8 cellular contexts compared by ENCODE assay signal in the genomic region with DNA sequence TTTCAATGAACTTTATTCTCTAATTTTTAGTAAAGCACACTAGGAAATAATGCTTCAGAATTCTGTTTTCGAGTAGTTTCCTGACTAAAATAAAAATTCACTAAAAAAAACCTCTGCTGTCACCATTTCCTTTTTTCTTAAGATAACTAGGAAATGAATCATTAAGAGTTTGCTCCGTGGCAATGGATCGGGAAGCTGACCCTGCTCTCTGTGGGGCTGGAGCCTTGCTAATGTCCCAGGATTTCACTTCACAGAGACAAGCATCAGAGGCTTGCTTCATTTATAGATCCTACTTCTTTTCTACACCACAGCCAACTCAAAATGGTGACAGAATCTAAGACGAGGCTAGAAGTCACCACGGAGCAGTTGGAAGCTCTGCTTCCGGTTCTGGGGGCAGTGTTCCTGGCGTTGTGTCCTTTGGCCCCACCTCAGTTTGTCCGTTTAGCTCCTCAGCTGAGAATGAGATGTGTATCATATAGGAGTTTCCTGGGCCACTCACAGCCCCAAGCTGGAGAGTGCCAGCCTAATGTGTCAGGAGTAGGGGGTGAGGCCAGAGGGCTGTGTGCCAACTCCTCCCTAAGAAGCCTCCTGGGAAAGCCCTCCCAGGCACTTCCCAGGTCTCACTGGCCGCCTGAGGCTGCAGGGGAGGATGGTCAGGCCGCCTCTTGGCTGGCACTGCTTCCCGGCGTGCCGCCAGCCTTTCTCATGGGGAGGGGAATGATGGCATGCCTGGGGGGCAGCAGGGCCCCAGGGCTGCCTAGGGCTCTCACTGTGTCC. TPM values are rescaled to one million over a fixed set of nuclear protein-coding genes. Genes with fewer than 3 reads are reported as not detected.
DNase-seq lines count a peak whose midpoint lies in the region; ATAC-seq and TF ChIP-seq lines count a peak whose summit lies in the region.

No MANE protein-coding gene starts in this region.

- H3K36me3 ChIP-seq in upper lobe of left lung, result peaks cover 0 to 7% (median 4%) of the 10 kb centered on the region in 4 donors

- H3K27ac Mint-ChIP-seq in activated CD8-positive, alpha-beta T cell treated with anti-CD3 and anti-CD28 coated beads for 36 hours, result peak overlapping the region; percentile 13
- no peak overlapping the region for H3K27ac Mint-ChIP-seq in activated CD8-positive, alpha-beta T cell treated with anti-CD3 and anti-CD28 coated beads, Interleukin-2, amount 10 ng/mL, durations not matched to agents 7 days and 5 days

- POLR2A ChIA-PET in activated CD8-positive, alpha-beta T cell treated with anti-CD3 and anti-CD28 coated beads for 36 hours (lab: Charles Lee), result interaction anchor here (0.6 to 0.7 kb wide), 2 partner anchors 10 to 348 kb away, joined by 3 read pairs; no protein-coding TSS in a partner anchor
- POLR2A ChIA-PET in activated CD8-positive, alpha-beta T cell treated with anti-CD3 and anti-CD28 coated beads, Interleukin-2, amount 10 ng/mL, durations not matched to agents 7 days and 5 days (lab: Charles Lee), result no interaction called here

- TF ChIP-seq CTCF in activated CD8-positive, alpha-beta T cell treated with anti-CD3 and anti-CD28 coated beads for 36 hours (IDR thresholded peaks at IDR 0.05), result no peak
- no peak for TF ChIP-seq CTCF in upper lobe of left lung (IDR thresholded peaks at IDR 0.05)

- H3K4me3 Mint-ChIP-seq in activated CD8-positive, alpha-beta T cell treated with anti-CD3 and anti-CD28 coated beads for 36 hours, result no peak overlapping the region
- no peak overlapping the region for H3K4me3 Mint-ChIP-seq in activated CD8-positive, alpha-beta T cell treated with anti-CD3 and anti-CD28 coated beads, Interleukin-2, amount 10 ng/mL, durations not matched to agents 7 days and 5 days

- intact Hi-C loops in activated CD8-positive, alpha-beta T cell treated with anti-CD3 and anti-CD28 coated beads for 36 hours (cut with micrococcal nuclease), result no loop called here

- peaks cover 57% of the 10 kb centered on the region for H3K36me3 Mint-ChIP-seq in activated CD8-positive, alpha-beta T cell treated with anti-CD3 and anti-CD28 coated beads for 36 hours (ENCODE audit: low read depth)
- peaks cover 45% of the 10 kb centered on the region for H3K36me3 Mint-ChIP-seq in activated CD8-positive, alpha-beta T cell treated with anti-CD3 and anti-CD28 coated beads, Interleukin-2, amount 10 ng/mL, durations not matched to agents 7 days and 5 days (ENCODE audit: low read depth)

- H3K9me3 Mint-ChIP-seq in activated CD8-positive, alpha-beta T cell treated with anti-CD3 and anti-CD28 coated beads for 36 hours, result no peaks in the 10 kb centered on the region
- H3K9me3 Mint-ChIP-seq in activated CD8-positive, alpha-beta T cell treated with anti-CD3 and anti-CD28 coated beads, Interleukin-2, amount 10 ng/mL, durations not matched to agents 7 days and 5 days (ENCODE audit: insufficient read depth), result no peaks in the 10 kb centered on the region

- no peak for TF ChIP-seq POLR2A in upper lobe of left lung (IDR thresholded peaks at IDR 0.05)

- H3K27me3 Mint-ChIP-seq in activated CD8-positive, alpha-beta T cell treated with anti-CD3 and anti-CD28 coated beads for 36 hours, result no peaks in the 10 kb centered on the region
- no peaks in the 10 kb centered on the region for H3K27me3 Mint-ChIP-seq in activated CD8-positive, alpha-beta T cell treated with anti-CD3 and anti-CD28 coated beads, Interleukin-2, amount 10 ng/mL, durations not matched to agents 7 days and 5 days (ENCODE audit: low read depth)

- H3K27ac ChIP-seq in layer of hippocampus (ENCODE audit: low read depth, low read length) (peak overlapping the region; percentile 12), upper lobe of left lung (peak overlapping the region; percentile 19 to 74 (median 42))

- peaks cover 88% of the 10 kb centered on the region for H3K4me1 Mint-ChIP-seq in activated CD8-positive, alpha-beta T cell treated with anti-CD3 and anti-CD28 coated beads for 36 hours (ENCODE audit: low read depth)
- peaks cover 87% of the 10 kb centered on the region for H3K4me1 Mint-ChIP-seq in activated CD8-positive, alpha-beta T cell treated with anti-CD3 and anti-CD28 coated beads, Interleukin-2, amount 10 ng/mL, durations not matched to agents 7 days and 5 days (ENCODE audit: low read depth)

- CTCF ChIA-PET in activated CD8-positive, alpha-beta T cell treated with anti-CD3 and anti-CD28 coated beads for 36 hours (lab: Charles Lee), result interaction anchor here (2.2 kb wide), 1 partner anchor 12 kb away, joined by 9 read pairs; no protein-coding TSS in a partner anchor
- CTCF ChIA-PET in activated CD8-positive, alpha-beta T cell treated with anti-CD3 and anti-CD28 coated beads, Interleukin-2, amount 10 ng/mL, durations not matched to agents 7 days and 5 days (lab: Charles Lee), result interaction anchor here (1.6 kb wide), 1 partner anchor 12 kb away, joined by 9 read pairs; no protein-coding TSS in a partner anchor

- H3K27me3 ChIP-seq in layer of hippocampus (ENCODE audit: control insufficient read depth, insufficient read depth, low read length), result no peaks in the 10 kb centered on the region
- no peaks in the 10 kb centered on the region for H3K27me3 ChIP-seq in upper lobe of left lung

- DNase-seq in activated CD8-positive, alpha-beta T cell treated with anti-CD3 and anti-CD28 coated beads for 36 hours, result no peak
- DNase-seq in activated CD8-positive, alpha-beta T cell treated with anti-CD3 and anti-CD28 coated beads, Interleukin-2, amount 10 ng/mL, durations not matched to agents 7 days and 5 days, result no peak
- peak; percentile 92 for DNase-seq in astrocyte of the hippocampus (ENCODE audit: low read depth, low spot score)
- DNase-seq in upper lobe of left lung, result peak; percentile 44 to 64

- no peak for ATAC-seq in activated CD8-positive, alpha-beta T cell treated with anti-CD3 and anti-CD28 coated beads for 36 hours
- ATAC-seq in activated CD8-positive, alpha-beta T cell treated with anti-CD3 and anti-CD28 coated beads, Interleukin-2, amount 10 ng/mL, durations not matched to agents 7 days and 5 days, result no peak
- peak in 1 of 2 donors; percentile 23 for ATAC-seq in upper lobe of left lung (ENCODE audit: low FRiP score in 2 of 2)
- ATAC-seq in GM18870 (IDR thresholded peaks at IDR 0.05; ENCODE audit: unreplicated experiment), result no peak
- no peak for ATAC-seq in GM19395 (IDR thresholded peaks at IDR 0.05; ENCODE audit: unreplicated experiment)
- no peak for ATAC-seq in HG03354 (IDR thresholded peaks at IDR 0.05; ENCODE audit: poor library complexity, severe bottlenecking, unreplicated experiment)

- peak overlapping the region in 2 of 4 donors; percentile 4 to 18 for H3K4me3 ChIP-seq in upper lobe of left lung

- 30 to 52% methylated on average over 8 to 13 of the region's 13 CpGs for WGBS in upper lobe of left lung, 2 donors

- H3K4me1 ChIP-seq in upper lobe of left lung, result peaks cover 40 to 52% (median 46%) of the 10 kb centered on the region in 4 donors

- no peaks in the 10 kb centered on the region for H3K9me3 ChIP-seq in upper lobe of left lung

- TF ChIP-seq EP300 in upper lobe of left lung (IDR thresholded peaks at IDR 0.05), result no peak

RNA-seq across cellular contexts. Expression of gene TENT4A, which starts 19.6 kb away (rescaled TPM):
- 10 to 100 TPM; 50.6 to 51.9 TPM for total RNA-seq in activated CD8-positive, alpha-beta T cell treated with anti-CD3 and anti-CD28 coated beads for 36 hours
- 10 to 100 TPM; 43.1 to 45.5 TPM for total RNA-seq in activated CD8-positive, alpha-beta T cell treated with anti-CD3 and anti-CD28 coated beads, Interleukin-2, amount 10 ng/mL, durations not matched to agents 7 days and 5 days
- 10 to 100 TPM; 19.7 to 44.0 (median 27.3) TPM for total RNA-seq in upper lobe of left lung

Comparison
In these comparisons a context has a peak if more than half of its experiments do, and no peak if none do; other contexts are left out.
1. DNase-seq: peak in astrocyte of the hippocampus (single experiment) and upper lobe of left lung (2 of 2); none in activated CD8-positive, alpha-beta T cell treated with anti-CD3 and anti-CD28 coated beads for 36 hours (single experiment) and activated CD8-positive, alpha-beta T cell treated with anti-CD3 and anti-CD28 coated beads, Interleukin-2, amount 10 ng/mL, durations not matched to agents 7 days and 5 days (single experiment).